In genomic region chr13:109669234-109669612, GRCh38 we compare ENCODE assay signal across 29 cellular contexts.
DNase-seq lines count a peak whose midpoint lies in the region; ATAC-seq and TF ChIP-seq lines count a peak whose summit lies in the region.
"Had no signal": no experiment of that assay in that cellular context is flagged by ENCODE, and none has a peak within 500 bp of the region (broad histone marks: within the 10 kb centered on the region; RNA-seq: fewer than 3 reads in every experiment).

No MANE protein-coding gene starts in this region.

- H3K27ac ChIP-seq in A673 (ENCODE audit: low read depth, low read length, poor library complexity, severe bottlenecking) (peak overlapping the region; percentile 97), DND-41 (ENCODE audit: low read length) (peak overlapping the region; percentile 44; the same call in 1 of the 2 replicates), mammary epithelial cell (ENCODE audit: insufficient read depth, low read depth, low read length) (no peak overlapping the region), right lobe of liver (peak overlapping the region in 2 of 3 donors; percentile 43 to 69)
- H3K27ac ChIP-seq in effector memory CD4-positive, alpha-beta T cell (ENCODE audit: insufficient read depth, low read length, poor library complexity, severe bottlenecking), result no peak overlapping the region
- H3K27ac ChIP-seq: brain microvascular endothelial cell, lower lobe of right lung, pancreas, suprapubic skin, upper lobe of right lung had no signal

- H3K79me2 ChIP-seq in DND-41 (ENCODE audit: insufficient read depth, low read length) (peaks cover 79% of the 10 kb centered on the region), mammary epithelial cell (ENCODE audit: insufficient read depth, low read length) (no peaks in the 10 kb centered on the region)

- DNase-seq in A673 (ENCODE audit: low spot score) (no peak), DND-41 (no peak), mammary epithelial cell (no peak), right lobe of liver (peak; percentile 74 to 85 (median 82)), HCEC 1CT (no peak), HPDE6-E6E7 (ENCODE audit: extremely low spot score) (no peak), iPS-NIHi11 (ENCODE audit: low spot score) (no peak)
- DNase-seq in effector memory CD4-positive, alpha-beta T cell, result no peak
- DNase-seq: activated CD4-positive, alpha-beta T cell treated with anti-CD3 and anti-CD28 coated beads for 1 hour; activated CD8-positive, alpha-beta T cell treated with anti-CD3 and anti-CD28 coated beads, Interleukin-2, amount 10 ng/mL, durations not matched to agents 7 days and 5 days; activated naive CD4-positive, alpha-beta T cell treated with anti-CD3 and anti-CD28 coated beads for 36 hours; brain microvascular endothelial cell; C1 segment of cervical spinal cord; effector CD4-positive, alpha-beta T cell; GDM1; IMR-90; lower lobe of right lung; NCI-H187; NCI-H2171; NCI-H510A; OCI-M1; pancreas; stimulated activated naive CD4-positive, alpha-beta T cell; upper lobe of right lung had no signal

- TF ChIP-seq POLR2A in right lobe of liver (IDR thresholded peaks at IDR 0.05), result no peak

- intact Hi-C loops in A673 (cut with micrococcal nuclease; ENCODE audit: unreplicated experiment) (loop anchor here (5.0 kb wide), 1 partner anchor 108 kb away; no protein-coding TSS in a partner anchor), mammary epithelial cell (cut with micrococcal nuclease) (no loop called here), right lobe of liver (cut with DNase I) (no loop called here)

- no TSS peak for BruUV-seq in A673 (replicated peaks; lab: Mats Ljungman, UMichigan)
- no TSS peak for BruUV-seq in mammary epithelial cell (replicated peaks; lab: Mats Ljungman, UMichigan)

- H4K20me1 ChIP-seq in DND-41 (ENCODE audit: insufficient read depth, low read length) (peaks cover 21% of the 10 kb centered on the region), mammary epithelial cell (ENCODE audit: insufficient read depth, low read length) (no peaks in the 10 kb centered on the region)

- H3K4me3 ChIP-seq in A673 (ENCODE audit: low read depth, low read length, poor library complexity, severe bottlenecking), result no peak overlapping the region
- H3K4me3 ChIP-seq in DND-41 (ENCODE audit: low read depth in 1 of 2, low read length in 2 of 2), result no peak overlapping the region
- no peak overlapping the region for H3K4me3 ChIP-seq in mammary epithelial cell (replicated peaks in 1 of 3; ENCODE audit: insufficient read depth in 1 of 3, low read depth in 2 of 3, low read length in 3 of 3)
- H3K4me3 ChIP-seq in right lobe of liver, result no peak overlapping the region
- H3K4me3 ChIP-seq in effector memory CD4-positive, alpha-beta T cell (ENCODE audit: insufficient read depth, low read depth, low read length, poor library complexity, severe bottlenecking), result no peak overlapping the region
- H3K4me3 ChIP-seq: adrenal gland, lower lobe of right lung, pancreas, SK-N-MC, smooth muscle cell, suprapubic skin, upper lobe of right lung had no signal

- H2AFZ ChIP-seq in DND-41 (ENCODE audit: low read depth, low read length) (no peak overlapping the region), mammary epithelial cell (ENCODE audit: low read depth, low read length) (peak overlapping the region; percentile 54)

- POLR2A ChIA-PET in A673 (lab: Charles Lee; ENCODE audit: low non-redundant PET), result no interaction called here

- TF ChIP-seq CTCF in A673 (conservative IDR thresholded peaks at IDR 0.05; ENCODE audit: low read depth, low read length) (no peak), DND-41 (IDR thresholded peaks at IDR 0.05; ENCODE audit: borderline replicate concordance, extremely low read depth, low read length, poor library complexity, severe bottlenecking) (no peak), mammary epithelial cell (conservative IDR thresholded peaks at IDR 0.05 in 1 of 2, IDR thresholded peaks at IDR 0.05 in 1 of 2; ENCODE audit: extremely low read depth in 1 of 2, insufficient read depth in 1 of 2, low read depth in 1 of 2, low read length in 2 of 2) (no peak), right lobe of liver (IDR thresholded peaks at IDR 0.05) (no peak)

- in situ Hi-C loops in mammary epithelial cell (cut with MboI; ENCODE audit: low sequenced_read_pairs in 2 of 2), result no loop called here

- H3K4me1 ChIP-seq in A673 (ENCODE audit: insufficient read depth, low read length, poor library complexity, severe bottlenecking) (peaks cover 53% of the 10 kb centered on the region), DND-41 (ENCODE audit: insufficient read depth, low read length) (peaks cover 7% of the 10 kb centered on the region), mammary epithelial cell (ENCODE audit: insufficient read depth, low read length) (peaks cover 4% of the 10 kb centered on the region), right lobe of liver (peaks cover 0 to 8% (median 0%) of the 10 kb centered on the region in 4 donors)
- no peaks in the 10 kb centered on the region for H3K4me1 ChIP-seq in effector memory CD4-positive, alpha-beta T cell (ENCODE audit: control insufficient read depth, insufficient read depth, low read length, poor library complexity, severe bottlenecking)
- H3K4me1 ChIP-seq: adrenal gland, lower lobe of right lung, pancreas, suprapubic skin, upper lobe of right lung had no signal

- CTCF ChIA-PET in A673 (lab: Charles Lee), result interaction anchor here (0.6 kb wide), 1 partner anchor 34 kb away, joined by 3 read pairs; no protein-coding TSS in a partner anchor
- CTCF ChIA-PET in mammary epithelial cell (lab: Charles Lee; ENCODE audit: low non-redundant PET), result no interaction called here

- H3K27me3 ChIP-seq in A673 (replicated peaks; ENCODE audit: insufficient read depth, low read depth, low read length, poor library complexity) (no peaks in the 10 kb centered on the region), DND-41 (ENCODE audit: insufficient read depth, low read length, poor library complexity) (no peaks in the 10 kb centered on the region), mammary epithelial cell (ENCODE audit: insufficient read depth, low read length) (no peaks in the 10 kb centered on the region), right lobe of liver (no peaks in the 10 kb centered on the region)
- no peaks in the 10 kb centered on the region for H3K27me3 ChIP-seq in effector memory CD4-positive, alpha-beta T cell (replicated peaks; ENCODE audit: control insufficient read depth, insufficient read depth, low read length, poor library complexity, severe bottlenecking)
- H3K27me3 ChIP-seq: adrenal gland, brain microvascular endothelial cell, pancreas, suprapubic skin, upper lobe of right lung had no signal

- no peak overlapping the region for H3K4me2 ChIP-seq in DND-41 (ENCODE audit: insufficient read depth, low read length)
- no peak overlapping the region for H3K4me2 ChIP-seq in mammary epithelial cell (ENCODE audit: insufficient read depth, low read depth, low read length)
- H3K4me2 ChIP-seq: smooth muscle cell had no signal

- 47% methylated on average over 8 of the region's 8 CpGs for WGBS in mammary epithelial cell (ENCODE audit: low coverage, missing lambda C conversion rate)
- 39% methylated on average over 5 of the region's 8 CpGs for WGBS in right lobe of liver (ENCODE audit: insufficient coverage, low coverage, low lambda C conversion rate, missing lambda C conversion rate)

- H3K9ac ChIP-seq in DND-41 (ENCODE audit: low read depth, low read length) (no peak overlapping the region), mammary epithelial cell (ENCODE audit: insufficient read depth, low read length) (no peak overlapping the region)

- H3K36me3 ChIP-seq in A673 (ENCODE audit: insufficient read depth, low read length, poor library complexity, severe bottlenecking) (no peaks in the 10 kb centered on the region), DND-41 (ENCODE audit: insufficient read depth, low read length) (peaks cover 32% of the 10 kb centered on the region), mammary epithelial cell (ENCODE audit: insufficient read depth, low read length) (no peaks in the 10 kb centered on the region), right lobe of liver (no peaks in the 10 kb centered on the region)
- no peaks in the 10 kb centered on the region for H3K36me3 ChIP-seq in effector memory CD4-positive, alpha-beta T cell (ENCODE audit: control insufficient read depth, insufficient read depth, low read length)
- H3K36me3 ChIP-seq: adrenal gland, brain microvascular endothelial cell, lower lobe of right lung, pancreas, suprapubic skin, upper lobe of right lung had no signal

- ATAC-seq in DND-41 (ENCODE audit: insufficient read depth, low read depth), result no peak
- ATAC-seq in right lobe of liver, result peak; percentile 90 to 95 (median 93)
- ATAC-seq: activated CD8-positive, alpha-beta T cell treated with anti-CD3 and anti-CD28 coated beads, Interleukin-2, amount 10 ng/mL, durations not matched to agents 7 days and 5 days; lower lobe of right lung; natural killer cell treated with Interleukin-12 subunit alpha and Interleukin-12 subunit beta and Interleukin-15 and Interleukin-18, amount 100 ng/mL, for 72 hours had no signal

- dilution Hi-C loops in mammary epithelial cell (cut with HindIII; ENCODE audit: low sequenced_read_pairs), result no loop called here

- no peaks in the 10 kb centered on the region for H3K9me3 ChIP-seq in A673 (ENCODE audit: low read depth, low read length, poor library complexity, severe bottlenecking)
- no peaks in the 10 kb centered on the region for H3K9me3 ChIP-seq in DND-41 (ENCODE audit: insufficient read depth, low read length, severe bottlenecking)
- no peaks in the 10 kb centered on the region for H3K9me3 ChIP-seq in mammary epithelial cell (replicated peaks; ENCODE audit: insufficient read depth, low read length)
- H3K9me3 ChIP-seq in right lobe of liver, result no peaks in the 10 kb centered on the region
- H3K9me3 ChIP-seq in effector memory CD4-positive, alpha-beta T cell (ENCODE audit: control insufficient read depth, low read length), result no peaks in the 10 kb centered on the region
- H3K9me3 ChIP-seq: adrenal gland, lower lobe of right lung, pancreas, suprapubic skin, upper lobe of right lung had no signal

Comparison
In these comparisons a context has a peak if more than half of its experiments do, and no peak if none do; other contexts are left out.
1. DNase-seq: peak in right lobe of liver (3 of 3); none in A673 (single experiment), DND-41 (single experiment), mammary epithelial cell (single experiment), effector memory CD4-positive, alpha-beta T cell (0 of 3), HCEC 1CT (single experiment), HPDE6-E6E7 (single experiment) and iPS-NIHi11 (single experiment).
2. H3K27ac ChIP-seq: peak in A673 (single experiment), DND-41 (single experiment) and right lobe of liver (2 of 3); none in mammary epithelial cell (single experiment) and effector memory CD4-positive, alpha-beta T cell (single experiment).